Comparison of ENCODE assay signal across 1 cellular context in the genomic region with DNA sequence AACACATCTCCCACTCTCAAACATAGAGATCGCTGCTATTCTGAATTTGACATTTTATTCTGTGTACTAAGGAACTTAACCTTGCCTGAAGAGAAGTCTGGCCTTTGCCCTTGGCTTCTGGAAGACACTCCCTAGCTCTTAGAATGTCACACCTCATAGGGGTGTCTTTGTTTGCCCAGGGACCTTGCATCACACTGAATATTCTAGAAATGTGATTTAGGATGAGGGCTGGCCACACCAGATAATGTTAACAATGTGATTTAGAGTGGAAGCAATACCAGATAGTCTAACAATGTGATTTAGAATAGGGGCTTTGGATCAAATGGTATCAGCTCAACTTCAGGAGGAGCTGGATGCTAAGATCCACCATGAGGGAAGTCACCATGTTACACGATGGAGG.
TF ChIP-seq lines count a peak whose summit lies in the region.

No MANE protein-coding gene starts in this region.

TF ChIP-seq in K562, 482 proteins besides CTCF, POLR2A, EP300 and RAD21:
- TF ChIP-seq, protein P1, sequence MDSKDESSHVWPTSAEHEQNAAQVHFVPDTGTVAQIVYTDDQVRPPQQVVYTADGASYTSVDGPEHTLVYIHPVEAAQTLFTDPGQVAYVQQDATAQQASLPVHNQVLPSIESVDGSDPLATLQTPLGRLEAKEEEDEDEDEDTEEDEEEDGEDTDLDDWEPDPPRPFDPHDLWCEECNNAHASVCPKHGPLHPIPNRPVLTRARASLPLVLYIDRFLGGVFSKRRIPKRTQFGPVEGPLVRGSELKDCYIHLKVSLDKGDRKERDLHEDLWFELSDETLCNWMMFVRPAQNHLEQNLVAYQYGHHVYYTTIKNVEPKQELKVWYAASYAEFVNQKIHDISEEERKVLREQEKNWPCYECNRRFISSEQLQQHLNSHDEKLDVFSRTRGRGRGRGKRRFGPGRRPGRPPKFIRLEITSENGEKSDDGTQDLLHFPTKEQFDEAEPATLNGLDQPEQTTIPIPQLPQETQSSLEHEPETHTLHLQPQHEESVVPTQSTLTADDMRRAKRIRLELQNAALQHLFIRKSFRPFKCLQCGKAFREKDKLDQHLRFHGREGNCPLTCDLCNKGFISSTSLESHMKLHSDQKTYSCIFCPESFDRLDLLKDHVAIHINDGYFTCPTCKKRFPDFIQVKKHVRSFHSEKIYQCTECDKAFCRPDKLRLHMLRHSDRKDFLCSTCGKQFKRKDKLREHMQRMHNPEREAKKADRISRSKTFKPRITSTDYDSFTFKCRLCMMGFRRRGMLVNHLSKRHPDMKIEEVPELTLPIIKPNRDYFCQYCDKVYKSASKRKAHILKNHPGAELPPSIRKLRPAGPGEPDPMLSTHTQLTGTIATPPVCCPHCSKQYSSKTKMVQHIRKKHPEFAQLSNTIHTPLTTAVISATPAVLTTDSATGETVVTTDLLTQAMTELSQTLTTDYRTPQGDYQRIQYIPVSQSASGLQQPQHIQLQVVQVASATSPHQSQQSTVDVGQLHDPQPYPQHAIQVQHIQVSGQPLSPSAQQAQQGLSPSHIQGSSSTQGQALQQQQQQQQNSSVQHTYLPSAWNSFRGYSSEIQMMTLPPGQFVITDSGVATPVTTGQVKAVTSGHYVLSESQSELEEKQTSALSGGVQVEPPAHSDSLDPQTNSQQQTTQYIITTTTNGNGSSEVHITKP (IDR thresholded peaks at IDR 0.05; ENCODE audit: partially characterized antibody) = peak; percentile 26
- no peak for TF ChIP-seq PHB2 (IDR thresholded peaks at IDR 0.05; ENCODE audit: low read depth)
- TF ChIP-seq, protein P2, sequence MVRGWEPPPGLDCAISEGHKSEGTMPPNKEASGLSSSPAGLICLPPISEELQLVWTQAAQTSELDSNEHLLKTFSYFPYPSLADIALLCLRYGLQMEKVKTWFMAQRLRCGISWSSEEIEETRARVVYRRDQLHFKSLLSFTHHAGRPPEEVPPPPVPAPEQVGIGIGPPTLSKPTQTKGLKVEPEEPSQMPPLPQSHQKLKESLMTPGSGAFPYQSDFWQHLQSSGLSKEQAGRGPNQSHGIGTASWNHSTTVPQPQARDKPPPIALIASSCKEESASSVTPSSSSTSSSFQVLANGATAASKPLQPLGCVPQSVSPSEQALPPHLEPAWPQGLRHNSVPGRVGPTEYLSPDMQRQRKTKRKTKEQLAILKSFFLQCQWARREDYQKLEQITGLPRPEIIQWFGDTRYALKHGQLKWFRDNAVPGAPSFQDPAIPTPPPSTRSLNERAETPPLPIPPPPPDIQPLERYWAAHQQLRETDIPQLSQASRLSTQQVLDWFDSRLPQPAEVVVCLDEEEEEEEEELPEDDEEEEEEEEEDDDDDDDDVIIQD (CRISPR knock-in tag; IDR thresholded peaks at IDR 0.05) = no peak
